In the genomic region with DNA sequence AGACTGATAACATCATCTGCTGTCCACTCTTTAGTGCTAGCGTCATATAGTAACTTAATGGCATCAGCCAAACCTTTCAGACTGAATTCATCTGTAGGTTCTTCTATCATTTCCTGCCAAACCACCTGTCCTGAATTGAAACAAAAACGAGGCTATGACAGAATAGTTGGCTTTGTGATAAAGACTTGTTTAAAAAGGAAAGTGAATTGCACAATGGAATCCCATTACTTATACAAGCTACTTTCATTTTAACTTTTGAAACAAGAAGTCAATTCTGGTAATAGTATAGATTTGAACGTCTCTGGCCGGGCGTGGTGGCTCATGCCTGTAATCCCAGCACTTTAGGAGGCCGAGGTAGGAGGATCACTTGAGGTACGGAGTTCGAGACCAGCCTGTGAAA, we compare ENCODE assay signal across 27 cellular contexts. TPM values are rescaled to one million over a fixed set of nuclear protein-coding genes. Genes with fewer than 3 reads are reported as not detected.
DNase-seq lines count a peak whose midpoint lies in the region; ATAC-seq and TF ChIP-seq lines count a peak whose summit lies in the region.
"Had no signal": no experiment of that assay in that cellular context is flagged by ENCODE, and none has a peak within 500 bp of the region (broad histone marks: within the 10 kb centered on the region; RNA-seq: fewer than 3 reads in every experiment).

No MANE protein-coding gene starts in this region.

- DNase-seq in SIG-M5 treated with dmso at 0.1 percent for 504 hours (lab: John Stamatoyannopoulos, UW; ENCODE audit: unreplicated experiment) (peak; percentile 39), SIG-M5 (lab: John Stamatoyannopoulos, UW) (no peak), NCI-H226 (no peak), NCI-H2196 treated with DMSO at 0.1 percent for 48 hours (lab: John Stamatoyannopoulos, UW; ENCODE audit: unreplicated experiment) (no peak), ascending aorta (ENCODE audit: low spot score in 2 of 2) (no peak)
- no peak for DNase-seq in stimulated activated naive CD8-positive, alpha-beta T cell treated with anti-CD3 and anti-CD28 coated beads, Interleukin-15, amount 100 ng/mL, for 72 hours
- DNase-seq in stimulated activated naive CD8-positive, alpha-beta T cell treated with anti-CD3 and anti-CD28 coated beads, Interleukin-15, Interleukin-2, amounts not matched to agents 100 U/mL and 50 U/mL, for 24 hours = no peak
- DNase-seq: ACHN; activated T-cell treated with anti-CD3 and anti-CD28 coated beads, Interleukin-2, amount 50 U/mL, for 4 hours; dermis blood vessel endothelial cell; DMS53; NCI-H2227 treated with DMSO at 0.1 percent for 48 hours; NK-92 treated with Interleukin-12 subunit alpha and Interleukin-12 subunit beta, amount 100 ng/mL, for 24 hours; psoas muscle; SJCRH30; spleen; thyroid gland had no signal

- H3K4me1 ChIP-seq in ascending aorta = no peaks in the 10 kb centered on the region
- H3K4me1 ChIP-seq: breast epithelium, neural progenitor cell, psoas muscle, SJCRH30, thyroid gland had no signal

- intact Hi-C loops in ascending aorta (cut with DNase I) = no loop called here

- H3K4me3 ChIP-seq in ascending aorta = no peak overlapping the region
- H3K4me3 ChIP-seq: breast epithelium, gastroesophageal sphincter, neural progenitor cell, psoas muscle, SJCRH30, thyroid gland had no signal

- H3K27me3 Mint-ChIP-seq in stimulated activated naive CD8-positive, alpha-beta T cell treated with anti-CD3 and anti-CD28 coated beads, Interleukin-15, amount 100 ng/mL, for 72 hours = no peaks in the 10 kb centered on the region
- no peaks in the 10 kb centered on the region for H3K27me3 Mint-ChIP-seq in activated T-helper 17 cell treated with anti-CD3 and anti-CD28 coated beads, Interleukin-2, amount 50 U/mL, for 72 hours

- no peaks in the 10 kb centered on the region for H3K27me3 ChIP-seq in ascending aorta
- H3K27me3 ChIP-seq: breast epithelium, gastroesophageal sphincter, neural progenitor cell, SJCRH30, spleen, thyroid gland had no signal

- no peaks in the 10 kb centered on the region for H3K9me3 ChIP-seq in ascending aorta
- H3K9me3 ChIP-seq: breast epithelium, gastroesophageal sphincter, psoas muscle, SJCRH30, spleen, thyroid gland had no signal

- no peaks in the 10 kb centered on the region for H3K36me3 Mint-ChIP-seq in activated T-helper 17 cell treated with anti-CD3 and anti-CD28 coated beads, Interleukin-2, amount 50 U/mL, for 72 hours (ENCODE audit: low read depth)
- H3K36me3 Mint-ChIP-seq: CD14-positive monocyte, neural progenitor cell, WTC11 had no signal

- no peaks in the 10 kb centered on the region for H3K36me3 ChIP-seq in ascending aorta
- H3K36me3 ChIP-seq: breast epithelium, gastroesophageal sphincter, neural progenitor cell, SJCRH30, spleen, thyroid gland had no signal

- no peak overlapping the region for H3K4me3 Mint-ChIP-seq in stimulated activated naive CD8-positive, alpha-beta T cell treated with anti-CD3 and anti-CD28 coated beads, Interleukin-15, amount 100 ng/mL, for 72 hours
- H3K4me3 Mint-ChIP-seq in activated T-helper 17 cell treated with anti-CD3 and anti-CD28 coated beads, Interleukin-2, amount 50 U/mL, for 72 hours = no peak overlapping the region
- H3K4me3 Mint-ChIP-seq: activated T-cell treated with anti-CD3 and anti-CD28 coated beads, Interleukin-2, amount 50 U/mL, for 4 hours; CD14-positive monocyte; neural progenitor cell; T-helper 1 cell treated with Interleukin-12 subunit alpha and Interleukin-12 subunit beta and Interleukin-4 antibody, amounts not matched to agents 30 μg/mL and 1 μg/mL, for 36 hours; WTC11 had no signal

- no peak overlapping the region for H3K27ac ChIP-seq in ascending aorta
- H3K27ac ChIP-seq: breast epithelium, gastroesophageal sphincter, neural progenitor cell, psoas muscle, SJCRH30, thyroid gland had no signal

- ATAC-seq in stimulated activated naive CD8-positive, alpha-beta T cell treated with anti-CD3 and anti-CD28 coated beads, Interleukin-15, amount 100 ng/mL, for 72 hours = peak; percentile 85
- ATAC-seq in stimulated activated naive CD8-positive, alpha-beta T cell treated with anti-CD3 and anti-CD28 coated beads, Interleukin-15, Interleukin-2, amounts not matched to agents 100 U/mL and 50 U/mL, for 24 hours = no peak
- peak; percentile 39 for ATAC-seq in activated T-helper 17 cell treated with anti-CD3 and anti-CD28 coated beads, Interleukin-2, amount 50 U/mL, for 72 hours (replicated peaks)
- ATAC-seq: activated T-cell treated with anti-CD3 and anti-CD28 coated beads, Interleukin-2, amount 50 U/mL, for 4 hours; gastroesophageal sphincter; psoas muscle; WTC11 had no signal

- H3K9me3 Mint-ChIP-seq in stimulated activated naive CD8-positive, alpha-beta T cell treated with anti-CD3 and anti-CD28 coated beads, Interleukin-15, amount 100 ng/mL, for 72 hours = no peaks in the 10 kb centered on the region
- H3K9me3 Mint-ChIP-seq in activated T-helper 17 cell treated with anti-CD3 and anti-CD28 coated beads, Interleukin-2, amount 50 U/mL, for 72 hours = no peaks in the 10 kb centered on the region
- H3K9me3 Mint-ChIP-seq: activated T-cell treated with anti-CD3 and anti-CD28 coated beads, Interleukin-2, amount 50 U/mL, for 4 hours; neural progenitor cell; T-helper 1 cell treated with Interleukin-12 subunit alpha and Interleukin-12 subunit beta and Interleukin-4 antibody, amounts not matched to agents 30 μg/mL and 1 μg/mL, for 36 hours; WTC11 had no signal

- no peak for TF ChIP-seq CTCF in ascending aorta (IDR thresholded peaks at IDR 0.05)

- peak overlapping the region in 1 of 2 donors; percentile 43 for H3K27ac Mint-ChIP-seq in stimulated activated naive CD8-positive, alpha-beta T cell treated with anti-CD3 and anti-CD28 coated beads, Interleukin-15, amount 100 ng/mL, for 72 hours
- H3K27ac Mint-ChIP-seq in activated T-helper 17 cell treated with anti-CD3 and anti-CD28 coated beads, Interleukin-2, amount 50 U/mL, for 72 hours = no peak overlapping the region
- H3K27ac Mint-ChIP-seq: neural progenitor cell; T-helper 1 cell treated with Interleukin-12 subunit alpha and Interleukin-12 subunit beta and Interleukin-4 antibody, amounts not matched to agents 30 μg/mL and 1 μg/mL, for 36 hours; WTC11 had no signal

- H3K4me1 Mint-ChIP-seq in stimulated activated naive CD8-positive, alpha-beta T cell treated with anti-CD3 and anti-CD28 coated beads, Interleukin-15, amount 100 ng/mL, for 72 hours = peaks cover 6% of the 10 kb centered on the region
- H3K4me1 Mint-ChIP-seq in activated T-helper 17 cell treated with anti-CD3 and anti-CD28 coated beads, Interleukin-2, amount 50 U/mL, for 72 hours = no peaks in the 10 kb centered on the region
- H3K4me1 Mint-ChIP-seq: neural progenitor cell had no signal

RNA-seq across cellular contexts. Expression of gene FBXO47, which starts 23.6 kb away (rescaled TPM):
- total RNA-seq in activated T-helper 17 cell treated with anti-CD3 and anti-CD28 coated beads, Interleukin-2, amount 50 U/mL, for 72 hours = not detected
- total RNA-seq in ascending aorta = not detected
- total RNA-seq: breast epithelium, dermis blood vessel endothelial cell, epithelial cell of proximal tubule, H1, HT1080, psoas muscle, SJCRH30, spleen, thyroid gland, WTC11 had no signal
